ENCODE assay signal across 25 cellular contexts in genomic region chr3:58266577-58266976, GRCh38. TPM values are rescaled to one million over a fixed set of nuclear protein-coding genes. Genes with fewer than 3 reads are reported as not detected.
DNase-seq lines count a peak whose midpoint lies in the region; ATAC-seq and TF ChIP-seq lines count a peak whose summit lies in the region.
"Had no signal": no experiment of that assay in that cellular context is flagged by ENCODE, and none has a peak within 500 bp of the region (broad histone marks: within the 10 kb centered on the region; RNA-seq: fewer than 3 reads in every experiment).

No MANE protein-coding gene starts in this region.

- WGBS in SK-N-SH (ENCODE audit: low lambda C conversion rate) = 94% methylated on average over 1 of the region's 1 CpG

- no peak overlapping the region for H3K4me3 Mint-ChIP-seq in stimulated activated naive CD8-positive, alpha-beta T cell treated with anti-CD3 and anti-CD28 coated beads, Interleukin-15, amount 100 ng/mL, for 72 hours
- H3K4me3 Mint-ChIP-seq: dendritic cell treated with granulocyte-macrophage colony-stimulating factor and Interleukin-4, amounts not matched to agents 40 ng/mL and 50 ng/mL, for 4 days; naive thymus-derived CD8-positive, alpha-beta T cell had no signal

- peak; percentile 31; the same call in 1 of the 3 replicates for ATAC-seq in SK-N-SH treated with all-trans-retinoic acid at 6 μM for 48 hours
- ATAC-seq in HG03139 (IDR thresholded peaks at IDR 0.05; ENCODE audit: unreplicated experiment) = no peak
- ATAC-seq in stimulated activated naive CD8-positive, alpha-beta T cell treated with anti-CD3 and anti-CD28 coated beads, Interleukin-15, amount 100 ng/mL, for 72 hours = no peak
- ATAC-seq: A549; foreskin keratinocyte; left cardiac atrium; naive thymus-derived CD8-positive, alpha-beta T cell had no signal

- H3K9me3 Mint-ChIP-seq in stimulated activated naive CD8-positive, alpha-beta T cell treated with anti-CD3 and anti-CD28 coated beads, Interleukin-15, amount 100 ng/mL, for 72 hours = no peaks in the 10 kb centered on the region
- H3K9me3 Mint-ChIP-seq: dendritic cell treated with granulocyte-macrophage colony-stimulating factor and Interleukin-4, amounts not matched to agents 40 ng/mL and 50 ng/mL, for 4 days; naive thymus-derived CD8-positive, alpha-beta T cell had no signal

- no peaks in the 10 kb centered on the region for H3K27me3 ChIP-seq in SK-N-SH (ENCODE audit: insufficient read depth)
- H3K27me3 ChIP-seq: BLaER1, foreskin keratinocyte had no signal

- no peaks in the 10 kb centered on the region for H3K4me1 Mint-ChIP-seq in stimulated activated naive CD8-positive, alpha-beta T cell treated with anti-CD3 and anti-CD28 coated beads, Interleukin-15, amount 100 ng/mL, for 72 hours
- H3K4me1 Mint-ChIP-seq: naive thymus-derived CD8-positive, alpha-beta T cell had no signal

- no peak for TF ChIP-seq EP300 in SK-N-SH (IDR thresholded peaks at IDR 0.05; ENCODE audit: borderline replicate concordance in 1 of 2, low read depth in 1 of 2, low read length in 1 of 2)

- no peaks in the 10 kb centered on the region for H3K9me3 ChIP-seq in SK-N-SH
- H3K9me3 ChIP-seq: A549, BLaER1 had no signal

- no peak overlapping the region for H2AFZ ChIP-seq in SK-N-SH (ENCODE audit: low read depth)

- H3K27ac ChIP-seq in SK-N-SH (ENCODE audit: low read depth in 2 of 2, low read length in 1 of 2) = no peak overlapping the region
- H3K27ac ChIP-seq: A549, BLaER1, foreskin keratinocyte, skin epidermis had no signal

- TF ChIP-seq CTCF in SK-N-SH (IDR thresholded peaks at IDR 0.05) = no peak
- TF ChIP-seq CTCF in GM10266 (IDR thresholded peaks at IDR 0.05; ENCODE audit: control insufficient read depth, insufficient read depth, low read depth, missing control alignments) = no peak

- H3K27me3 Mint-ChIP-seq in stimulated activated naive CD8-positive, alpha-beta T cell treated with anti-CD3 and anti-CD28 coated beads, Interleukin-15, amount 100 ng/mL, for 72 hours = no peaks in the 10 kb centered on the region
- H3K27me3 Mint-ChIP-seq: dendritic cell treated with granulocyte-macrophage colony-stimulating factor and Interleukin-4, amounts not matched to agents 40 ng/mL and 50 ng/mL, for 4 days; naive thymus-derived CD8-positive, alpha-beta T cell had no signal

- DNase-seq in SK-N-SH (no peak), cerebellar nuclear complex (lab: John Stamatoyannopoulos, UW) (peak; percentile 15 to 58), inferior parietal cortex (ENCODE audit: extremely low spot score) (peak; percentile 73), GM10266 (ENCODE audit: extremely low spot score) (no peak)
- DNase-seq in activated T-cell treated with anti-CD3 and anti-CD28 coated beads, Interleukin-2, amount 50 U/mL, for 48 hours = no peak
- no peak for DNase-seq in stimulated activated naive CD8-positive, alpha-beta T cell treated with anti-CD3 and anti-CD28 coated beads, Interleukin-15, amount 100 ng/mL, for 72 hours
- DNase-seq: activated CD4-positive, alpha-beta T cell treated with anti-CD3 and anti-CD28 coated beads for 48 hours; activated naive CD4-positive, alpha-beta T cell treated with anti-CD3 and anti-CD28 coated beads, Interleukin-2, amount 50 U/mL, for 16 hours; Calu3; foreskin keratinocyte; HCEC 1CT; IMR-90; left cardiac atrium; naive thymus-derived CD8-positive, alpha-beta T cell; NCI-H1417 treated with DMSO at 0.1 percent for 48 hours; NCI-H526 treated with DMSO at 0.1 percent for 48 hours; occipital lobe; RPMI8226; stimulated activated CD4-positive, alpha-beta T cell treated with anti-CD3 and anti-CD28 coated beads, Interleukin-2, amount 100 ng/mL, for 24 hours had no signal

- H3K36me3 ChIP-seq in SK-N-SH (replicated peaks in 1 of 2; ENCODE audit: control insufficient read depth in 1 of 2, insufficient read depth in 2 of 2, low read length in 1 of 2) = peaks cover 0 to 8% of the 10 kb centered on the region in 2 experiments

- H3K27ac Mint-ChIP-seq in stimulated activated naive CD8-positive, alpha-beta T cell treated with anti-CD3 and anti-CD28 coated beads, Interleukin-15, amount 100 ng/mL, for 72 hours = no peak overlapping the region
- H3K27ac Mint-ChIP-seq: dendritic cell treated with granulocyte-macrophage colony-stimulating factor and Interleukin-4, amounts not matched to agents 40 ng/mL and 50 ng/mL, for 4 days had no signal

- POLR2A ChIA-PET in SK-N-SH (lab: Yijun Ruan, JAX) = no interaction called here

- H3F3A ChIP-seq in SK-N-SH (replicated peaks; ENCODE audit: insufficient read depth) = peaks cover 12% of the 10 kb centered on the region

- no peaks in the 10 kb centered on the region for H3K79me2 ChIP-seq in SK-N-SH (ENCODE audit: insufficient read depth)

- no peaks in the 10 kb centered on the region for H3K9me2 ChIP-seq in SK-N-SH

- TF ChIP-seq RAD21 in SK-N-SH (IDR thresholded peaks at IDR 0.05; ENCODE audit: low read length) = no peak

- no peaks in the 10 kb centered on the region for H4K20me1 ChIP-seq in SK-N-SH (ENCODE audit: insufficient read depth)
- H4K20me1 ChIP-seq: BLaER1 had no signal

- H3K4me3 ChIP-seq in SK-N-SH (ENCODE audit: low read depth in 2 of 2, low read length in 1 of 2) = no peak overlapping the region
- H3K4me3 ChIP-seq: A549, BLaER1, skin epidermis had no signal

- peaks cover 0 to 2% of the 10 kb centered on the region in 2 experiments; a peak in 1 of 4 replicates for H3K4me1 ChIP-seq in SK-N-SH (ENCODE audit: control insufficient read depth in 1 of 2, insufficient read depth in 2 of 2, low read depth in 1 of 2, low read length in 1 of 2)
- H3K4me1 ChIP-seq: A549, BLaER1, foreskin keratinocyte had no signal

- H3K9ac ChIP-seq in SK-N-SH = no peak overlapping the region
- H3K9ac ChIP-seq: BLaER1 had no signal

- H3K4me2 ChIP-seq in SK-N-SH = no peak overlapping the region
- H3K4me2 ChIP-seq: A549, BLaER1 had no signal

- CTCF ChIA-PET in SK-N-SH (lab: Yijun Ruan, JAX) = no interaction called here

TF ChIP-seq in SK-N-SH treated with all-trans-retinoic acid at 6 μM for 48 hours, 23 proteins besides CTCF, POLR2A, EP300 and RAD21 (continues in another document):
- TF ChIP-seq ARNTL (CRISPR knock-in tag; IDR thresholded peaks at IDR 0.05; ENCODE audit: borderline replicate concordance, low read depth) (no peak), TOX (CRISPR knock-in tag; IDR thresholded peaks at IDR 0.05; ENCODE audit: borderline replicate concordance) (no peak), TCF4 (CRISPR knock-in tag; IDR thresholded peaks at IDR 0.05; ENCODE audit: borderline replicate concordance) (no peak), ZNF8 (CRISPR knock-in tag; IDR thresholded peaks at IDR 0.05) (no peak), ISL1 (CRISPR knock-in tag; IDR thresholded peaks at IDR 0.05) (no peak), ESRRG (CRISPR knock-in tag; IDR thresholded peaks at IDR 0.05) (no peak)
- TF ChIP-seq, protein P1, sequence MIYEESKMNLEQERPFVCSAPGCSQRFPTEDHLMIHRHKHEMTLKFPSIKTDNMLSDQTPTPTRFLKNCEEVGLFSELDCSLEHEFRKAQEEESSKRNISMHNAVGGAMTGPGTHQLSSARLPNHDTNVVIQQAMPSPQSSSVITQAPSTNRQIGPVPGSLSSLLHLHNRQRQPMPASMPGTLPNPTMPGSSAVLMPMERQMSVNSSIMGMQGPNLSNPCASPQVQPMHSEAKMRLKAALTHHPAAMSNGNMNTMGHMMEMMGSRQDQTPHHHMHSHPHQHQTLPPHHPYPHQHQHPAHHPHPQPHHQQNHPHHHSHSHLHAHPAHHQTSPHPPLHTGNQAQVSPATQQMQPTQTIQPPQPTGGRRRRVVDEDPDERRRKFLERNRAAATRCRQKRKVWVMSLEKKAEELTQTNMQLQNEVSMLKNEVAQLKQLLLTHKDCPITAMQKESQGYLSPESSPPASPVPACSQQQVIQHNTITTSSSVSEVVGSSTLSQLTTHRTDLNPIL (CRISPR knock-in tag; IDR thresholded peaks at IDR 0.05; ENCODE audit: low read depth) = no peak

TF ChIP-seq in SK-N-SH, 30 proteins besides CTCF, POLR2A, EP300 and RAD21 (continues in another document):
- TF ChIP-seq, protein P2, sequence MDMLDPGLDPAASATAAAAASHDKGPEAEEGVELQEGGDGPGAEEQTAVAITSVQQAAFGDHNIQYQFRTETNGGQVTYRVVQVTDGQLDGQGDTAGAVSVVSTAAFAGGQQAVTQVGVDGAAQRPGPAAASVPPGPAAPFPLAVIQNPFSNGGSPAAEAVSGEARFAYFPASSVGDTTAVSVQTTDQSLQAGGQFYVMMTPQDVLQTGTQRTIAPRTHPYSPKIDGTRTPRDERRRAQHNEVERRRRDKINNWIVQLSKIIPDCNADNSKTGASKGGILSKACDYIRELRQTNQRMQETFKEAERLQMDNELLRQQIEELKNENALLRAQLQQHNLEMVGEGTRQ (IDR thresholded peaks at IDR 0.05; ENCODE audit: borderline replicate concordance, low read depth, low read length) = no peak
- TF ChIP-seq POLR2AphosphoS5 (IDR thresholded peaks at IDR 0.05; ENCODE audit: low read depth, low read length) = no peak
- TF ChIP-seq NRF1 (IDR thresholded peaks at IDR 0.05; ENCODE audit: low read depth, low read length) = no peak
- no peak for TF ChIP-seq FOSL2 (IDR thresholded peaks at IDR 0.05; ENCODE audit: borderline replicate concordance, low read depth)
- no peak for TF ChIP-seq MEF2A (IDR thresholded peaks at IDR 0.05; ENCODE audit: borderline replicate concordance, low read depth)

RNA-seq across cellular contexts. Expression of gene ABHD6, which starts 29.0 kb away (rescaled TPM):
- 10.7 and 14.8 TPM in 2 replicates for polyA plus RNA-seq in SK-N-SH (2012; rRNA removed)
- polyA plus RNA-seq in SK-N-SH (2012; cell fraction: cytosol; rRNA removed) = 10.0 and 11.4 TPM in 2 replicates
- polyA plus RNA-seq in SK-N-SH (2012; cell fraction: nucleus; rRNA removed) = 9.6 and 11.9 TPM in 2 replicates

RNA-seq across cellular contexts. Expression of gene RPP14, which starts 39.5 kb away (rescaled TPM):
- polyA plus RNA-seq in SK-N-SH (2012; rRNA removed) = 8.3 and 9.7 TPM in 2 replicates
- polyA plus RNA-seq in SK-N-SH (2012; cell fraction: cytosol; rRNA removed) = 9.5 and 11.4 TPM in 2 replicates
- polyA plus RNA-seq in SK-N-SH (2012; cell fraction: nucleus; rRNA removed) = 5.6 and 9.6 TPM in 2 replicates

RNA-seq across cellular contexts. Expression of gene HTD2, which starts 39.7 kb away (rescaled TPM):
- 3.0 and 5.2 TPM in 2 replicates for polyA plus RNA-seq in SK-N-SH (2012; rRNA removed)
- polyA plus RNA-seq in SK-N-SH (2012; cell fraction: cytosol; rRNA removed) = 5.1 and 6.3 TPM in 2 replicates
- 3.1 and 3.7 TPM in 2 replicates for polyA plus RNA-seq in SK-N-SH (2012; cell fraction: nucleus; rRNA removed)

RNA-seq across cellular contexts. Expression of gene DNASE1L3, which starts 55.8 kb away (rescaled TPM):
- polyA plus RNA-seq in SK-N-SH (2012; rRNA removed) = not detected in 2 replicates
- not detected in 2 replicates for polyA plus RNA-seq in SK-N-SH (2012; cell fraction: cytosol; rRNA removed)
- not detected in 2 replicates for polyA plus RNA-seq in SK-N-SH (2012; cell fraction: nucleus; rRNA removed)
- polyA plus RNA-seq: foreskin keratinocyte; IMR-90; naive thymus-derived CD8-positive, alpha-beta T cell had no signal

Comparison
In these comparisons a context has a peak if more than half of its experiments do, and no peak if none do; other contexts are left out.
1. DNase-seq: peak in cerebellar nuclear complex (2 of 2) and inferior parietal cortex (single experiment); none in SK-N-SH (single experiment), activated T-cell treated with anti-CD3 and anti-CD28 coated beads, Interleukin-2, amount 50 U/mL, for 48 hours (0 of 2), stimulated activated naive CD8-positive, alpha-beta T cell treated with anti-CD3 and anti-CD28 coated beads, Interleukin-15, amount 100 ng/mL, for 72 hours (0 of 2) and GM10266 (single experiment).